ENCODE assay signal across 14 cellular contexts in genomic region chr14:98173291-98173690, GRCh38.
A peak's percentile ranks its signal among the peaks of the same experiment; 100 is the strongest.
DNase-seq lines count a peak whose midpoint lies in the region; ATAC-seq, FAIRE-seq and TF ChIP-seq lines count a peak whose summit lies in the region.
"Had no signal": no experiment of that assay in that cellular context is flagged by ENCODE, and none has a peak within 500 bp of the region (broad histone marks: within the 10 kb centered on the region; RNA-seq: fewer than 3 reads in every experiment).

No MANE protein-coding gene starts in this region.

- H3K27me3 Mint-ChIP-seq in activated CD4-positive, alpha-beta T cell treated with anti-CD3 and anti-CD28 coated beads, Interleukin-2, amount 10 ng/mL, durations not matched to agents 7 days and 5 days: no peaks in the 10 kb centered on the region
- no peaks in the 10 kb centered on the region for H3K27me3 Mint-ChIP-seq in activated naive CD8-positive, alpha-beta T cell treated with anti-CD3 and anti-CD28 coated beads, Interleukin-2, amount 50 U/mL, for 24 hours

- H3K36me3 Mint-ChIP-seq in activated CD4-positive, alpha-beta T cell treated with anti-CD3 and anti-CD28 coated beads, Interleukin-2, amount 10 ng/mL, durations not matched to agents 7 days and 5 days (ENCODE audit: low read depth): peaks cover 27% of the 10 kb centered on the region
- H3K36me3 Mint-ChIP-seq in activated naive CD8-positive, alpha-beta T cell treated with anti-CD3 and anti-CD28 coated beads, Interleukin-2, amount 50 U/mL, for 24 hours (ENCODE audit: low read depth): peaks cover 9% of the 10 kb centered on the region
- peaks cover 20% of the 10 kb centered on the region for H3K36me3 Mint-ChIP-seq in stimulated activated effector memory CD8-positive, alpha-beta T cell treated with anti-CD3 and anti-CD28 coated beads, Interleukin-12 subunit alpha, Interleukin-12 subunit beta, amount 100 ng/mL, for 72 hours

- H3K9me3 Mint-ChIP-seq in activated CD4-positive, alpha-beta T cell treated with anti-CD3 and anti-CD28 coated beads, Interleukin-2, amount 10 ng/mL, durations not matched to agents 7 days and 5 days: peaks cover 20% of the 10 kb centered on the region
- peaks cover 3% of the 10 kb centered on the region for H3K9me3 Mint-ChIP-seq in activated naive CD8-positive, alpha-beta T cell treated with anti-CD3 and anti-CD28 coated beads, Interleukin-2, amount 50 U/mL, for 24 hours
- peaks cover under 1% of the 10 kb centered on the region for H3K9me3 Mint-ChIP-seq in stimulated activated effector memory CD8-positive, alpha-beta T cell treated with anti-CD3 and anti-CD28 coated beads, Interleukin-12 subunit alpha, Interleukin-12 subunit beta, amount 100 ng/mL, for 72 hours
- H3K9me3 Mint-ChIP-seq: endodermal cell had no signal

- POLR2A ChIA-PET in HepG2 (lab: Yijun Ruan, JAX): no interaction called here
- POLR2A ChIA-PET in activated CD4-positive, alpha-beta T cell treated with anti-CD3 and anti-CD28 coated beads, Interleukin-2, amount 10 ng/mL, durations not matched to agents 7 days and 5 days (lab: Charles Lee): no interaction called here

- peak overlapping the region; percentile 65 for H3K4me3 Mint-ChIP-seq in activated CD4-positive, alpha-beta T cell treated with anti-CD3 and anti-CD28 coated beads, Interleukin-2, amount 10 ng/mL, durations not matched to agents 7 days and 5 days
- peak overlapping the region; percentile 43 for H3K4me3 Mint-ChIP-seq in activated naive CD8-positive, alpha-beta T cell treated with anti-CD3 and anti-CD28 coated beads, Interleukin-2, amount 50 U/mL, for 24 hours
- H3K4me3 Mint-ChIP-seq in stimulated activated effector memory CD8-positive, alpha-beta T cell treated with anti-CD3 and anti-CD28 coated beads, Interleukin-12 subunit alpha, Interleukin-12 subunit beta, amount 100 ng/mL, for 72 hours: peak overlapping the region; percentile 50
- H3K4me3 Mint-ChIP-seq: endodermal cell had no signal

- CTCF ChIA-PET in HepG2 (lab: Yijun Ruan, JAX; ENCODE audit: low intra/inter-chr PET ratio, low total read pairs): no interaction called here
- CTCF ChIA-PET in activated CD4-positive, alpha-beta T cell treated with anti-CD3 and anti-CD28 coated beads, Interleukin-2, amount 10 ng/mL, durations not matched to agents 7 days and 5 days (lab: Charles Lee): interaction anchor here (0.5 to 1.5 kb wide), 9 partner anchors 8 to 1563 kb away, joined by 3 to 7 read pairs (median 3); no protein-coding TSS in a partner anchor

- H3K27me3 ChIP-seq in right lobe of liver: no peaks in the 10 kb centered on the region
- H3K27me3 ChIP-seq in HepG2 (ENCODE audit: control insufficient read depth in 1 of 2, insufficient read depth in 2 of 2, low read length in 2 of 2): no peaks in the 10 kb centered on the region
- H3K27me3 ChIP-seq: upper lobe of left lung had no signal

- H3K4me1 ChIP-seq in right lobe of liver (no peaks in the 10 kb centered on the region), HepG2 (ENCODE audit: insufficient read depth, low read length) (no peaks in the 10 kb centered on the region)
- H3K4me1 ChIP-seq: prostate gland, upper lobe of left lung had no signal

- H3K4me1 Mint-ChIP-seq in activated CD4-positive, alpha-beta T cell treated with anti-CD3 and anti-CD28 coated beads, Interleukin-2, amount 10 ng/mL, durations not matched to agents 7 days and 5 days: peaks cover 99% of the 10 kb centered on the region
- peaks cover 98% of the 10 kb centered on the region for H3K4me1 Mint-ChIP-seq in activated naive CD8-positive, alpha-beta T cell treated with anti-CD3 and anti-CD28 coated beads, Interleukin-2, amount 50 U/mL, for 24 hours
- H3K4me1 Mint-ChIP-seq in stimulated activated effector memory CD8-positive, alpha-beta T cell treated with anti-CD3 and anti-CD28 coated beads, Interleukin-12 subunit alpha, Interleukin-12 subunit beta, amount 100 ng/mL, for 72 hours: peaks cover 96% of the 10 kb centered on the region

- 24% methylated on average over 5 of the region's 5 CpGs for WGBS in right lobe of liver (ENCODE audit: insufficient coverage, low coverage, low lambda C conversion rate, missing lambda C conversion rate)
- 42% methylated on average over 4 of the region's 5 CpGs for WGBS in HepG2 (ENCODE audit: low lambda C conversion rate)

- H2AFZ ChIP-seq in HepG2 (ENCODE audit: low read length): no peak overlapping the region

- FAIRE-seq in HepG2 (lab: Jason Lieb, UNC): no peak

- no peak for TF ChIP-seq POLR2A in right lobe of liver (IDR thresholded peaks at IDR 0.05)
- no peak for TF ChIP-seq POLR2A in HepG2 (IDR thresholded peaks at IDR 0.05; ENCODE audit: insufficient read depth in 1 of 2, low read depth in 2 of 2, low read length in 2 of 2)

- TF ChIP-seq EP300 in HepG2 (IDR thresholded peaks at IDR 0.05; ENCODE audit: low read depth in 2 of 2, low read length in 2 of 2) (no peak), HepG2 (CRISPR knock-in tag; IDR thresholded peaks at IDR 0.05; ENCODE audit: borderline replicate concordance) (no peak)

- intact Hi-C loops in right lobe of liver (cut with DNase I) (no loop called here), HepG2 (cut with micrococcal nuclease; ENCODE audit: unreplicated experiment) (no loop called here)

- no peak for DNase-seq in right lobe of liver
- no peak for DNase-seq in HepG2 (ENCODE audit: low spot score)
- DNase-seq in activated CD4-positive, alpha-beta T cell treated with anti-CD3 and anti-CD28 coated beads, Interleukin-2, amount 10 ng/mL, durations not matched to agents 7 days and 5 days: peak; percentile 86
- DNase-seq in activated naive CD8-positive, alpha-beta T cell treated with anti-CD3 and anti-CD28 coated beads, Interleukin-2, amount 50 U/mL, for 24 hours: no peak
- DNase-seq in stimulated activated effector memory CD8-positive, alpha-beta T cell treated with anti-CD3 and anti-CD28 coated beads, Interleukin-12 subunit alpha, Interleukin-12 subunit beta, amount 100 ng/mL, for 72 hours (ENCODE audit: low spot score in 2 of 2): peak in 1 of 2 donors; percentile 62
- no peak for DNase-seq in NCI-H2029 treated with DMSO at 0.1 percent for 48 hours (lab: John Stamatoyannopoulos, UW)
- DNase-seq: endodermal cell, heart right ventricle, mammary epithelial cell, NCI-H2171 treated with DMSO at 0.1 percent for 48 hours had no signal

- no peaks in the 10 kb centered on the region for H4K20me1 ChIP-seq in HepG2 (ENCODE audit: insufficient read depth, low read length)

- ATAC-seq in right lobe of liver: peak in 3 of 4 donors; percentile 33 to 44 (median 35)
- ATAC-seq in HepG2: no peak
- ATAC-seq in activated naive CD8-positive, alpha-beta T cell treated with anti-CD3 and anti-CD28 coated beads, Interleukin-2, amount 50 U/mL, for 24 hours: no peak
- ATAC-seq in stimulated activated effector memory CD8-positive, alpha-beta T cell treated with anti-CD3 and anti-CD28 coated beads, Interleukin-12 subunit alpha, Interleukin-12 subunit beta, amount 100 ng/mL, for 72 hours: no peak
- ATAC-seq in GM21576 (IDR thresholded peaks at IDR 0.05; ENCODE audit: unreplicated experiment): no peak
- ATAC-seq in GM21529 (IDR thresholded peaks at IDR 0.05; ENCODE audit: unreplicated experiment): no peak

- H3K79me2 ChIP-seq in HepG2 (ENCODE audit: insufficient read depth, low read length): no peaks in the 10 kb centered on the region

- TF ChIP-seq CTCF in right lobe of liver (IDR thresholded peaks at IDR 0.05) (no peak), HepG2 (CRISPR knock-in tag; IDR thresholded peaks at IDR 0.05) (no peak)

- no peak overlapping the region for H3K9ac ChIP-seq in HepG2 (ENCODE audit: insufficient read depth, low read depth, low read length)

- H3K4me2 ChIP-seq in HepG2 (ENCODE audit: low read depth, low read length): no peak overlapping the region

- H3K27ac ChIP-seq in right lobe of liver: no peak overlapping the region
- H3K27ac ChIP-seq in HepG2 (ENCODE audit: extremely low read length, insufficient read depth, low read length): no peak overlapping the region
- H3K27ac ChIP-seq: prostate gland, upper lobe of left lung had no signal

- in situ Hi-C loops in HepG2 (cut with HindIII; ENCODE audit: extremely low pct_ligation_motif_present, low pct_unique_long_range_greater_than_20kb): no loop called here

- peak overlapping the region; percentile 93 for H3K27ac Mint-ChIP-seq in activated CD4-positive, alpha-beta T cell treated with anti-CD3 and anti-CD28 coated beads, Interleukin-2, amount 10 ng/mL, durations not matched to agents 7 days and 5 days
- H3K27ac Mint-ChIP-seq in activated naive CD8-positive, alpha-beta T cell treated with anti-CD3 and anti-CD28 coated beads, Interleukin-2, amount 50 U/mL, for 24 hours: peak overlapping the region; percentile 98
- H3K27ac Mint-ChIP-seq in stimulated activated effector memory CD8-positive, alpha-beta T cell treated with anti-CD3 and anti-CD28 coated beads, Interleukin-12 subunit alpha, Interleukin-12 subunit beta, amount 100 ng/mL, for 72 hours: peak overlapping the region; percentile 97
- H3K27ac Mint-ChIP-seq: endodermal cell had no signal

- H3K4me3 ChIP-seq in right lobe of liver (no peak overlapping the region), HepG2 (replicated peaks in 1 of 3; ENCODE audit: insufficient read depth in 1 of 3, low read depth in 2 of 3, low read length in 3 of 3) (no peak overlapping the region)
- H3K4me3 ChIP-seq: heart right ventricle, prostate gland, upper lobe of left lung had no signal

- no TSS peak for BruUV-seq in HepG2 (replicated peaks; lab: Mats Ljungman, UMichigan)

- TF ChIP-seq RAD21 in HepG2 (CRISPR knock-in tag; IDR thresholded peaks at IDR 0.05): no peak

- H3K36me3 ChIP-seq in right lobe of liver: no peaks in the 10 kb centered on the region
- H3K36me3 ChIP-seq in HepG2 (replicated peaks in 1 of 2; ENCODE audit: control insufficient read depth in 1 of 2, insufficient read depth in 2 of 2, low read length in 2 of 2): no peaks in the 10 kb centered on the region
- H3K36me3 ChIP-seq: heart right ventricle, prostate gland, upper lobe of left lung had no signal

- no peaks in the 10 kb centered on the region for H3K9me3 ChIP-seq in right lobe of liver
- H3K9me3 ChIP-seq in HepG2 (ENCODE audit: low read length): peaks cover 72% of the 10 kb centered on the region
- H3K9me3 ChIP-seq: prostate gland, upper lobe of left lung had no signal

TF ChIP-seq in HepG2, 621 proteins besides CTCF, POLR2A, EP300 and RAD21 (continues in another document):
- TF ChIP-seq ZZZ3 (CRISPR knock-in tag; IDR thresholded peaks at IDR 0.05; ENCODE audit: borderline replicate concordance) (no peak), ZBTB7A (CRISPR knock-in tag; IDR thresholded peaks at IDR 0.05) (no peak), MXI1 (IDR thresholded peaks at IDR 0.05; ENCODE audit: borderline replicate concordance, low read depth, low read length) (no peak), ZNF160 (CRISPR knock-in tag; IDR thresholded peaks at IDR 0.05) (no peak), KDM5B (CRISPR knock-in tag; IDR thresholded peaks at IDR 0.05; ENCODE audit: borderline replicate concordance) (no peak), SP5 (CRISPR knock-in tag; IDR thresholded peaks at IDR 0.05; ENCODE audit: borderline replicate concordance, low read depth) (no peak), ZNF790 (CRISPR knock-in tag; IDR thresholded peaks at IDR 0.05; ENCODE audit: borderline replicate concordance) (no peak)

Comparison
In these comparisons a context has a peak if more than half of its experiments do, and no peak if none do; other contexts are left out.
1. ATAC-seq: peak in right lobe of liver (3 of 4); none in HepG2 (single experiment), activated naive CD8-positive, alpha-beta T cell treated with anti-CD3 and anti-CD28 coated beads, Interleukin-2, amount 50 U/mL, for 24 hours (single experiment), stimulated activated effector memory CD8-positive, alpha-beta T cell treated with anti-CD3 and anti-CD28 coated beads, Interleukin-12 subunit alpha, Interleukin-12 subunit beta, amount 100 ng/mL, for 72 hours (single experiment), GM21576 (single experiment) and GM21529 (single experiment).
2. Peak in every context shown above with its lines, with median percentiles within 50 percentile points of each other: H3K27ac Mint-ChIP-seq and H3K4me3 Mint-ChIP-seq.